9 cellular contexts compared by ENCODE assay signal in genomic region chr19:39833160-39833463, GRCh38. TPM values are rescaled to one million over a fixed set of nuclear protein-coding genes. Genes with fewer than 3 reads are reported as not detected.
A peak's percentile ranks its signal among the peaks of the same experiment; 100 is the strongest.
DNase-seq lines count a peak whose midpoint lies in the region; ATAC-seq, FAIRE-seq and TF ChIP-seq lines count a peak whose summit lies in the region.
"Had no signal": no experiment of that assay in that cellular context is flagged by ENCODE, and none has a peak within 500 bp of the region (broad histone marks: within the 10 kb centered on the region; RNA-seq: fewer than 3 reads in every experiment).

No MANE protein-coding gene starts in this region.

- POLR2A ChIA-PET in K562 (lab: Yijun Ruan, JAX) = interaction anchor here (0.5 to 1.8 kb wide), 6 partner anchors 8 to 40 kb away, joined by 4 to 17 read pairs (median 6); no protein-coding TSS in a partner anchor

- H3K27me3 ChIP-seq in heart left ventricle = no peaks in the 10 kb centered on the region
- H3K27me3 ChIP-seq in K562 (ENCODE audit: control insufficient read depth in 2 of 2, insufficient read depth in 2 of 2, low read length in 2 of 2) = no peaks in the 10 kb centered on the region
- H3K27me3 ChIP-seq in mesendoderm (ENCODE audit: insufficient read depth, low read length, poor library complexity) = no peaks in the 10 kb centered on the region
- H3K27me3 ChIP-seq in aorta (ENCODE audit: control insufficient read depth in 1 of 2, insufficient read depth in 2 of 2, low read length in 1 of 2) = no peaks in the 10 kb centered on the region
- H3K27me3 ChIP-seq in foreskin keratinocyte = no peaks in the 10 kb centered on the region

- H2AFZ ChIP-seq in K562 (ENCODE audit: low read depth, low read length) = 0 out of 2 replicates have a peak overlapping the region, but pooled peaks have one; percentile 44

- H2BK5ac ChIP-seq in mesendoderm (ENCODE audit: low read length) = no peak overlapping the region

- TF ChIP-seq POLR2A in heart left ventricle (IDR thresholded peaks at IDR 0.05) (no peak), K562 (conservative IDR thresholded peaks at IDR 0.05) (no peak)

- no peak overlapping the region for H2BK15ac ChIP-seq in mesendoderm (replicated peaks; ENCODE audit: low read depth)

- H3K18ac ChIP-seq in mesendoderm (ENCODE audit: low read length) = no peak overlapping the region

- no TSS peak for BruUV-seq in K562 (replicated peaks; lab: Mats Ljungman, UMichigan)

- peaks cover 7% of the 10 kb centered on the region for H3K79me1 ChIP-seq in mesendoderm (ENCODE audit: low read length)

- H3K4me2 ChIP-seq in K562 (ENCODE audit: insufficient read depth, low read length) (peak overlapping the region; percentile 76), mesendoderm (ENCODE audit: low read length) (peak overlapping the region; percentile 64)

- DNase-seq in heart left ventricle (no peak), cardiac septum (ENCODE audit: low spot score) (no peak), K562 (ENCODE audit: extremely low read depth in 1 of 4, low spot score in 3 of 4) (no peak), mesendoderm (no peak), aorta (no peak), dermis blood vessel endothelial cell (no peak), foreskin keratinocyte (no peak)

- FAIRE-seq in K562 (lab: Jason Lieb, UNC) = no peak

- H3K27ac ChIP-seq in heart left ventricle (peak overlapping the region; percentile 76 to 97 (median 90)), K562 (ENCODE audit: extremely low read depth, low read depth, low read length) (peak overlapping the region; percentile 76), mesendoderm (ENCODE audit: low read depth, low read length) (no peak overlapping the region), aorta (ENCODE audit: low read depth in 1 of 2, low read length in 2 of 2) (no peak overlapping the region), foreskin keratinocyte (no peak overlapping the region)

- 0 to 1% (median 1%) methylated on average over 13 to 24 of the region's 24 CpGs for WGBS in heart left ventricle, 4 donors
- WGBS in K562 (ENCODE audit: insufficient coverage, low coverage, missing lambda C conversion rate) = 27% methylated on average over 3 of the region's 24 CpGs
- WGBS in mesendoderm (ENCODE audit: extremely low coverage, insufficient coverage, low lambda C conversion rate) = no CpG with 5 or more reads among the region's 24 CpGs
- WGBS in aorta, 2 donors = 1% methylated on average over 24 of the region's 24 CpGs

- H3K4me3 ChIP-seq in heart left ventricle (peak overlapping the region; percentile 65 to 99 (median 83)), K562 (peak overlapping the region; percentile 51), mesendoderm (ENCODE audit: low read length) (peak overlapping the region; percentile 32), aorta (ENCODE audit: low read length in 2 of 2) (peak overlapping the region; percentile 49 to 55)

- no peak overlapping the region for H4K5ac ChIP-seq in mesendoderm (ENCODE audit: low read length)

- ATAC-seq in heart left ventricle (no peak), K562 (no peak), aorta (ENCODE audit: low FRiP score) (no peak), GM18873 (IDR thresholded peaks at IDR 0.05; ENCODE audit: low FRiP score, unreplicated experiment) (no peak), foreskin keratinocyte (no peak)

- peak overlapping the region; percentile 53 to 89 for H3K9ac ChIP-seq in K562 (ENCODE audit: insufficient read depth in 1 of 2, low read depth in 2 of 2, low read length in 2 of 2)
- H3K9ac ChIP-seq in mesendoderm (ENCODE audit: low read length) = peak overlapping the region; percentile 20

- no peak for TF ChIP-seq RAD21 in K562 (CRISPR knock-in tag; conservative IDR thresholded peaks at IDR 0.05 in 1 of 2, IDR thresholded peaks at IDR 0.05 in 1 of 2)

- H3K9me1 ChIP-seq in K562 (ENCODE audit: control insufficient read depth, insufficient read depth, low read length) = peaks cover 8% of the 10 kb centered on the region

- CTCF ChIA-PET in K562 (lab: Yijun Ruan, JAX; ENCODE audit: low intra/inter-chr PET ratio) = interaction anchor here (0.6 kb wide), 1 partner anchor 8 kb away, joined by 3 read pairs; no protein-coding TSS in a partner anchor

- H3K4me1 ChIP-seq in heart left ventricle = peaks cover 5 to 26% (median 21%) of the 10 kb centered on the region in 12 donors
- H3K4me1 ChIP-seq in K562 (replicated peaks in 1 of 2; ENCODE audit: control insufficient read depth in 2 of 2, insufficient read depth in 2 of 2, low read length in 2 of 2) = peaks cover 15 to 27% of the 10 kb centered on the region in 2 experiments
- H3K4me1 ChIP-seq in mesendoderm (ENCODE audit: control insufficient read depth, low read depth, low read length) = no peaks in the 10 kb centered on the region
- peaks cover 0 to 5% of the 10 kb centered on the region in 2 donors for H3K4me1 ChIP-seq in aorta (ENCODE audit: control insufficient read depth in 1 of 2, insufficient read depth in 2 of 2, low read length in 2 of 2)
- H3K4me1 ChIP-seq in foreskin keratinocyte = no peaks in the 10 kb centered on the region

- H3K36me3 ChIP-seq in heart left ventricle (peaks cover 0 to 75% (median 70%) of the 10 kb centered on the region in 9 donors), K562 (ENCODE audit: control insufficient read depth, insufficient read depth, low read length) (peaks cover 85% of the 10 kb centered on the region), mesendoderm (ENCODE audit: control insufficient read depth, insufficient read depth, low read length) (peaks cover 14% of the 10 kb centered on the region), aorta (ENCODE audit: control insufficient read depth in 1 of 2, insufficient read depth in 2 of 2, low read length in 1 of 2) (peaks cover 2 to 6% of the 10 kb centered on the region in 2 donors)

- no peak for TF ChIP-seq CTCF in heart left ventricle (IDR thresholded peaks at IDR 0.05)
- TF ChIP-seq CTCF in K562 (IDR thresholded peaks at IDR 0.05 in 2 of 3, conservative IDR thresholded peaks at IDR 0.05 in 1 of 3; ENCODE audit: insufficient read depth in 2 of 3, low read depth in 1 of 3, low read length in 3 of 3) = no peak
- no peak for TF ChIP-seq CTCF in foreskin keratinocyte (conservative IDR thresholded peaks at IDR 0.05)

- no peak overlapping the region for H2BK120ac ChIP-seq in mesendoderm (ENCODE audit: low read depth, low read length)

- in situ Hi-C loops in K562 (cut with MboI) = no loop called here

- intact Hi-C loops in heart left ventricle (cut with DNase I) (no loop called here), cardiac septum (cut with DNase I) (loop anchor here (10.0 kb wide), 1 partner anchor 288 kb away; the partner anchor contains the start of gene EID2), K562 (cut with micrococcal nuclease) (no loop called here), aorta (cut with DNase I) (no loop called here)

- H4K8ac ChIP-seq in mesendoderm (ENCODE audit: low read depth, low read length) = no peak overlapping the region

- H3K4ac ChIP-seq in mesendoderm (ENCODE audit: low read depth, low read length) = peak overlapping the region; percentile 8

- TF ChIP-seq EP300 in K562 (IDR thresholded peaks at IDR 0.05; ENCODE audit: low read length) = no peak

- H3K56ac ChIP-seq in mesendoderm (ENCODE audit: low read length) = peak overlapping the region; percentile 65

- H3K23ac ChIP-seq in mesendoderm (ENCODE audit: low read length) = no peak overlapping the region

- H3K79me2 ChIP-seq in K562 (ENCODE audit: control insufficient read depth, insufficient read depth, low read length) (peaks cover 19% of the 10 kb centered on the region), mesendoderm (ENCODE audit: control insufficient read depth, insufficient read depth, low read length) (peaks cover 1% of the 10 kb centered on the region)

- H2AK5ac ChIP-seq in mesendoderm (ENCODE audit: low read length) = no peak overlapping the region

- peaks cover 4% of the 10 kb centered on the region; the same call in 1 of the 2 replicates for H4K20me1 ChIP-seq in K562 (replicated peaks; ENCODE audit: control insufficient read depth, insufficient read depth, low read length)

- H3K9me3 ChIP-seq in heart left ventricle = no peaks in the 10 kb centered on the region
- H3K9me3 ChIP-seq in K562 (replicated peaks; ENCODE audit: control insufficient read depth, insufficient read depth, low read depth, low read length) = no peaks in the 10 kb centered on the region
- no peaks in the 10 kb centered on the region for H3K9me3 ChIP-seq in aorta (ENCODE audit: control insufficient read depth, low read length)

RNA-seq across cellular contexts. Expression of gene DYRK1B, which starts 0.8 kb away (rescaled TPM):
- total RNA-seq in heart left ventricle (10 to 100 TPM; 12.8 to 49.1 (median 28.7) TPM), cardiac septum (31.2 TPM), K562 (2014; rRNA removed) (2.5 and 3.0 TPM in 2 replicates), K562 (2014; rRNA removed; fragmentation: Illumina TruSeq; extraction: Trizol) (0.35 and 0.91 TPM in 2 replicates), K562 (2015; rRNA removed; fragmentation: Illumina TruSeq; extraction: Trizol) (1.1 and 1.3 TPM in 2 replicates), K562 (2021) (5.0 and 5.2 TPM in 2 replicates), aorta (10 to 100 TPM in 1 of 2 donors, 1 to 10 TPM in 1; 8.4 to 12.9 TPM), dermis blood vessel endothelial cell (21.4 and 37.2 TPM in 2 replicates), foreskin keratinocyte (3.8 and 7.0 TPM in 2 replicates)
- polyA plus RNA-seq in heart left ventricle (10 to 100 TPM; 13.8 to 19.7 TPM), K562 (2011; rRNA removed) (1.3 and 3.0 TPM in 2 replicates), K562 (2014; fragmentation: Illumina TruSeq; extraction: Trizol) (1.5 and 2.6 TPM in 2 replicates), K562 (2014; fragmentation: Nextera tagmentation; extraction: Ambion mirVana) (not detected), K562 (2014; rRNA removed) (1.4 and 2.0 TPM in 2 replicates), aorta (10 to 100 TPM in 1 of 2 donors, 1 to 10 TPM in 1; 4.3 to 17.5 TPM), foreskin keratinocyte (3.8 and 6.2 TPM in 2 replicates)
- 12.5 and 24.0 TPM in 2 replicates for total RNA-seq in K562 (2011; cell fraction: chromatin; rRNA removed; ENCODE audit: low replicate concordance)
- 15.0 and 17.8 TPM in 2 replicates for total RNA-seq in K562 (2011; cell fraction: nucleolus; rRNA removed)
- total RNA-seq in K562 (2011; cell fraction: nucleoplasm; rRNA removed) = 10.2 and 12.4 TPM in 2 replicates
- polyA plus RNA-seq in K562 (2011; cell fraction: cytosol; rRNA removed) = 1.1 and 2.3 TPM in 2 replicates
- 10.2 and 15.4 TPM in 2 replicates for polyA plus RNA-seq in K562 (2011; cell fraction: nucleus; rRNA removed)
- 3.8 and 7.2 TPM in 2 replicates for polyA plus RNA-seq in K562 (2012)
- polyA minus RNA-seq in K562 (2011; rRNA and poly(A)+ RNA removed) = 2.2 and 3.0 TPM in 2 replicates
- 5.1 and 6.6 TPM in 2 replicates for polyA minus RNA-seq in K562 (2011; cell fraction: cytosol; rRNA and poly(A)+ RNA removed)
- polyA minus RNA-seq in K562 (2011; cell fraction: nucleus; rRNA and poly(A)+ RNA removed) = 5.7 and 6.7 TPM in 2 replicates
- 5.9 TPM for polyA plus RNA-seq in mesendoderm (2013, experiment 1 of 2)
- polyA plus RNA-seq in mesendoderm (2013, experiment 2 of 2) = 5.9 TPM

RNA-seq across cellular contexts. Expression of gene FBL, which starts 13.1 kb away (rescaled TPM):
- total RNA-seq in heart left ventricle = 10 to 100 TPM; 44.3 to 94.3 (median 70.5) TPM
- polyA plus RNA-seq in heart left ventricle = 100 to 1,000 TPM in 1 of 2 donors, 10 to 100 TPM in 1; 72.5 to 169 TPM
- total RNA-seq in cardiac septum = 64.8 TPM
- 90.3 and 153 TPM in 2 replicates for total RNA-seq in K562 (2011; cell fraction: chromatin; rRNA removed; ENCODE audit: low replicate concordance)
- total RNA-seq in K562 (2011; cell fraction: nucleolus; rRNA removed) = 155 and 156 TPM in 2 replicates
- 201 and 290 TPM in 2 replicates for total RNA-seq in K562 (2011; cell fraction: nucleoplasm; rRNA removed)
- total RNA-seq in K562 (2014; rRNA removed) = 448 and 524 TPM in 2 replicates
- 676 and 696 TPM in 2 replicates for total RNA-seq in K562 (2014; rRNA removed; fragmentation: Illumina TruSeq; extraction: Trizol)
- 565 and 575 TPM in 2 replicates for total RNA-seq in K562 (2015; rRNA removed; fragmentation: Illumina TruSeq; extraction: Trizol)
- total RNA-seq in K562 (2021) = 761 and 811 TPM in 2 replicates
- 843 and 1,244 TPM in 2 replicates for polyA plus RNA-seq in K562 (2011; rRNA removed)
- 1,200 and 1,290 TPM in 2 replicates for polyA plus RNA-seq in K562 (2011; cell fraction: cytosol; rRNA removed)
- 284 and 323 TPM in 2 replicates for polyA plus RNA-seq in K562 (2011; cell fraction: nucleus; rRNA removed)
- 476 and 792 TPM in 2 replicates for polyA plus RNA-seq in K562 (2012)
- polyA plus RNA-seq in K562 (2014; fragmentation: Illumina TruSeq; extraction: Trizol) = 1,561 and 1,696 TPM in 2 replicates
- 100 to 1,000 TPM; 201 to 235 TPM for polyA plus RNA-seq in K562 (2014; fragmentation: Nextera tagmentation; extraction: Ambion mirVana)
- 672 and 721 TPM in 2 replicates for polyA plus RNA-seq in K562 (2014; rRNA removed)
- polyA minus RNA-seq in K562 (2011; rRNA and poly(A)+ RNA removed) = 930 and 947 TPM in 2 replicates
- polyA minus RNA-seq in K562 (2011; cell fraction: cytosol; rRNA and poly(A)+ RNA removed) = 316 and 353 TPM in 2 replicates
- polyA minus RNA-seq in K562 (2011; cell fraction: nucleus; rRNA and poly(A)+ RNA removed) = 33.4 and 57.8 TPM in 2 replicates
- polyA plus RNA-seq in mesendoderm (2013, experiment 1 of 2) = 572 TPM
- polyA plus RNA-seq in mesendoderm (2013, experiment 2 of 2) = 587 TPM
- total RNA-seq in aorta = 100 to 1,000 TPM; 121 to 150 TPM
- 100 to 1,000 TPM; 158 to 232 TPM for polyA plus RNA-seq in aorta
- 141 and 233 TPM in 2 replicates for total RNA-seq in dermis blood vessel endothelial cell
- 281 and 363 TPM in 2 replicates for total RNA-seq in foreskin keratinocyte
- polyA plus RNA-seq in foreskin keratinocyte = 396 and 484 TPM in 2 replicates

RNA-seq across cellular contexts. Expression of gene LEUTX, which starts 54.5 kb away (rescaled TPM):
- total RNA-seq in heart left ventricle (not detected), cardiac septum (not detected), K562 (2014; rRNA removed) (not detected in 2 replicates), K562 (2014; rRNA removed; fragmentation: Illumina TruSeq; extraction: Trizol) (not detected in 2 replicates), K562 (2015; rRNA removed; fragmentation: Illumina TruSeq; extraction: Trizol) (not detected in 2 replicates), K562 (2021) (not detected in 2 replicates), aorta (not detected), dermis blood vessel endothelial cell (not detected in 2 replicates), foreskin keratinocyte (not detected in 2 replicates)
- polyA plus RNA-seq in heart left ventricle (not detected), K562 (2011; rRNA removed) (not detected in 2 replicates), K562 (2014; fragmentation: Illumina TruSeq; extraction: Trizol) (not detected in 2 replicates), K562 (2014; fragmentation: Nextera tagmentation; extraction: Ambion mirVana) (not detected), K562 (2014; rRNA removed) (not detected in 2 replicates), aorta (not detected), foreskin keratinocyte (not detected in 2 replicates)
- not detected in 2 replicates for total RNA-seq in K562 (2011; cell fraction: chromatin; rRNA removed; ENCODE audit: low replicate concordance)
- total RNA-seq in K562 (2011; cell fraction: nucleolus; rRNA removed) = not detected in 2 replicates
- not detected in 2 replicates for total RNA-seq in K562 (2011; cell fraction: nucleoplasm; rRNA removed)
- not detected in 2 replicates for polyA plus RNA-seq in K562 (2011; cell fraction: cytosol; rRNA removed)
- polyA plus RNA-seq in K562 (2011; cell fraction: nucleus; rRNA removed) = not detected in 2 replicates
- not detected in 2 replicates for polyA plus RNA-seq in K562 (2012)
- not detected in 2 replicates for polyA minus RNA-seq in K562 (2011; rRNA and poly(A)+ RNA removed)
- polyA minus RNA-seq in K562 (2011; cell fraction: cytosol; rRNA and poly(A)+ RNA removed) = not detected in 2 replicates
- not detected in 2 replicates for polyA minus RNA-seq in K562 (2011; cell fraction: nucleus; rRNA and poly(A)+ RNA removed)
- not detected for polyA plus RNA-seq in mesendoderm (2013, experiment 1 of 2)
- polyA plus RNA-seq in mesendoderm (2013, experiment 2 of 2) = not detected
- total RNA-seq: T-helper 2 cell treated with Interferon-gamma antibody and Interleukin-4, amounts not matched to agents 100 ng/mL and 5 ng/mL, for 36 hours had no signal

Comparison
In these comparisons a context has a peak if more than half of its experiments do, and no peak if none do; other contexts are left out.
1. H3K27ac ChIP-seq: peak in heart left ventricle (12 of 12) and K562 (single experiment); none in mesendoderm (single experiment), aorta (0 of 2) and foreskin keratinocyte (single experiment).
2. H3K4me3 ChIP-seq: peak in every context shown above with its lines; median percentile 83 in heart left ventricle; 52 in aorta; 51 in K562; 32 in mesendoderm.